ENCODE assay signal across 8 cellular contexts in the genomic region with DNA sequence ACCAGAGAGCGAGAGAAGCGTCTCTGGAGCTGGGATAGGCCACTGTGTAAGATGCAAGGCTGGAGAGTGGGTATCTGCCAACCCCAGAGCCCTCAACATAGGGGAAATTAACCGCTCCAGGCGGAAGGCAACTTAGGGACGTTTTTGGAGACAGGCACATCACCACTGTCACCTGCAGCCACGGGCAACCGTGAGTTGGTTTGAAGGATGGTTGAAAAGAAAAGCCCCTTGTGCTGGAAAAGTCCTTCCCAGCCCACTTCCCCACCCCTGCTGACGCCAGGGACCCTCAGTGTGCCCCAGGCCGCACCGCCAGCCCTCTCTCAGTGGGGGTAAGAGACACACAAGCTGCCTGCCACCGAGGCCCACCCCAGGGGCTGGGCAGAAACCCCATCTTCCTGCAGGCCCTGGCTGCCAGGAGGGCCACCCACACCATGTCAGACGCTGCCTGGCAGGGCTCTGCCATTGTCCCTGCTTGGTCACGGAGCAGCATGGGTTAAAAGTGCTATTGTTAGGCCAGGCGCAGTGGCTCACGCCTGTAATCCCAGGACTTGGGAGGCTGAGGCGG.
DNase-seq lines count a peak whose midpoint lies in the region; ATAC-seq, FAIRE-seq and TF ChIP-seq lines count a peak whose summit lies in the region.
"Not testable (repeated sequence)": the region's sequence is repeated elsewhere in the genome, so short reads cannot be mapped to it uniquely, and the experiment has no call there.

No MANE protein-coding gene starts in this region.

- TF ChIP-seq CTCF in A549 (IDR thresholded peaks at IDR 0.05); HFFc6 (IDR thresholded peaks at IDR 0.05); chondrocyte (IDR thresholded peaks at IDR 0.05); heart right ventricle (IDR thresholded peaks at IDR 0.05); osteoblast (IDR thresholded peaks at IDR 0.05; ENCODE audit: extremely low read depth, low read depth, low read length); smooth muscle cell (IDR thresholded peaks at IDR 0.05; ENCODE audit: borderline replicate concordance, insufficient read depth, poor library complexity, severe bottlenecking): not testable (repeated sequence)

- peak overlapping the region; percentile 31; the same call in 1 of the 2 replicates for H3K4me3 Mint-ChIP-seq in HFFc6
- H3K4me3 Mint-ChIP-seq in chondrocyte (ENCODE audit: unreplicated experiment): not testable (repeated sequence)

- H3K79me2 ChIP-seq in osteoblast (ENCODE audit: insufficient read depth, low read length); smooth muscle cell (ENCODE audit: low read depth): not testable (repeated sequence)

- H3F3A ChIP-seq in smooth muscle cell (ENCODE audit: low read depth): not testable (repeated sequence)

- not testable (repeated sequence) for H3K9me3 ChIP-seq in A549; heart right ventricle; mesodermal cell (ENCODE audit: control insufficient read depth, low read length); osteoblast (ENCODE audit: low read depth, low read length); smooth muscle cell (replicated peaks; ENCODE audit: low read depth)

- WGBS in A549 (ENCODE audit: missing lambda C conversion rate): 89% methylated on average over 15 of the region's 16 CpGs
- WGBS in heart right ventricle, 2 donors: 68 to 73% methylated on average over 14 to 16 of the region's 16 CpGs
- 80 to 84% methylated on average over 3 to 9 of the region's 16 CpGs for WGBS in mesodermal cell (ENCODE audit: insufficient coverage in 2 of 2), 2 experiments
- WGBS in smooth muscle cell (ENCODE audit: low lambda C conversion rate): 80% methylated on average over 16 of the region's 16 CpGs

- DNase-seq in A549 (ENCODE audit: low read depth in 1 of 2, low spot score in 1 of 2); HFFc6; chondrocyte (ENCODE audit: low spot score); heart right ventricle; osteoblast (ENCODE audit: insufficient read length, low spot score, missing footprints); smooth muscle cell (lab: John Stamatoyannopoulos, UW; ENCODE audit: unreplicated experiment): not testable (repeated sequence)

- H3K27me3 ChIP-seq in heart right ventricle; osteoblast (ENCODE audit: insufficient read depth, low read length); smooth muscle cell (ENCODE audit: low read depth): not testable (repeated sequence)

- H3K4me2 ChIP-seq in A549; osteoblast (ENCODE audit: insufficient read depth, low read length); smooth muscle cell: not testable (repeated sequence)

- H3K9ac ChIP-seq in smooth muscle cell (ENCODE audit: low read depth): not testable (repeated sequence)

- not testable (repeated sequence) for TF ChIP-seq POLR2A in A549 (IDR thresholded peaks at IDR 0.05; ENCODE audit: low read length)

- H3K4me1 Mint-ChIP-seq in HFFc6 (ENCODE audit: low read depth): peaks cover 31% of the 10 kb centered on the region
- peaks cover 65% of the 10 kb centered on the region for H3K4me1 Mint-ChIP-seq in chondrocyte (ENCODE audit: low read depth)

- FAIRE-seq in A549 (lab: Jason Lieb, UNC): not testable (repeated sequence)

- TF ChIP-seq EP300 in A549 (IDR thresholded peaks at IDR 0.05): not testable (repeated sequence)

- H3K36me3 ChIP-seq in heart right ventricle; mesodermal cell (ENCODE audit: control insufficient read depth, insufficient read depth, low read length); osteoblast (ENCODE audit: insufficient read depth, low read length); smooth muscle cell (ENCODE audit: low read depth): not testable (repeated sequence)

- H2AFZ ChIP-seq in osteoblast (ENCODE audit: low read length); smooth muscle cell (ENCODE audit: low read depth): not testable (repeated sequence)

- not testable (repeated sequence) for H3K4me3 ChIP-seq in A549; heart right ventricle; mesodermal cell (ENCODE audit: extremely low read depth, insufficient read depth, low read length, poor library complexity, severe bottlenecking); osteoblast (ENCODE audit: insufficient read depth, low read length); smooth muscle cell

- not testable (repeated sequence) for H3K36me3 Mint-ChIP-seq in HFFc6 (ENCODE audit: low read depth); chondrocyte (ENCODE audit: low read depth)

- CTCF ChIA-PET in A549 (lab: Yijun Ruan, JAX): not testable (repeated sequence)

- not testable (repeated sequence) for TF ChIP-seq RAD21 in A549 (conservative IDR thresholded peaks at IDR 0.05 in 1 of 2, IDR thresholded peaks at IDR 0.05 in 1 of 2)

- H3K27ac Mint-ChIP-seq in HFFc6 (peak overlapping the region; percentile 91), chondrocyte (ENCODE audit: unreplicated experiment) (peak overlapping the region; percentile 95)

- POLR2A ChIA-PET in A549 (lab: Yijun Ruan, JAX): not testable (repeated sequence)

- ATAC-seq in A549, SK-N-SH treated with all-trans-retinoic acid at 6 μM for 48 hours, heart right ventricle: not testable (repeated sequence)

- intact Hi-C loops in heart right ventricle (cut with DNase I): not testable (repeated sequence)

- not testable (repeated sequence) for H3K9me3 Mint-ChIP-seq in HFFc6
- H3K9me3 Mint-ChIP-seq in chondrocyte (ENCODE audit: low read depth): peaks cover 17% of the 10 kb centered on the region

- not testable (repeated sequence) for H4K20me1 ChIP-seq in osteoblast (ENCODE audit: insufficient read depth, low read length); smooth muscle cell (ENCODE audit: low read depth)

- H3K27me3 Mint-ChIP-seq in HFFc6 (ENCODE audit: insufficient read depth); chondrocyte (ENCODE audit: low read depth): not testable (repeated sequence)

- H3K27ac ChIP-seq in A549: peak overlapping the region; percentile 86 to 88
- H3K27ac ChIP-seq in heart right ventricle: peak overlapping the region in 7 of 10 donors; percentile 22 to 80 (median 62)
- peak overlapping the region; percentile 45 for H3K27ac ChIP-seq in mesodermal cell (ENCODE audit: low read depth, low read length, severe bottlenecking)
- peak overlapping the region; percentile 70 for H3K27ac ChIP-seq in osteoblast (ENCODE audit: low read depth, low read length)
- peak overlapping the region; percentile 80 for H3K27ac ChIP-seq in smooth muscle cell (ENCODE audit: low read depth)

- H3K4me1 ChIP-seq in A549 (peaks cover 68% of the 10 kb centered on the region), heart right ventricle (peaks cover 12 to 72% (median 24%) of the 10 kb centered on the region in 9 donors), mesodermal cell (ENCODE audit: control insufficient read depth, insufficient read depth, low read length, poor library complexity, severe bottlenecking) (peaks cover 31% of the 10 kb centered on the region), osteoblast (ENCODE audit: insufficient read depth, low read length) (peaks cover 56% of the 10 kb centered on the region)
- H3K4me1 ChIP-seq in smooth muscle cell (ENCODE audit: low read depth): not testable (repeated sequence)

TF ChIP-seq in SK-N-SH treated with all-trans-retinoic acid at 6 μM for 48 hours, 23 proteins besides CTCF, POLR2A, EP300 and RAD21:
- TF ChIP-seq ZFP3 (CRISPR knock-in tag; IDR thresholded peaks at IDR 0.05): 0 out of 2 replicates have a peak, but pooled peaks have one; percentile 8
